ENCODE assay signal across 3 cellular contexts in genomic region chr14:102538598-102539543, GRCh38.
TF ChIP-seq lines count a peak whose summit lies in the region.

No MANE protein-coding gene starts in this region.

TF ChIP-seq in SK-N-SH, 30 proteins besides CTCF, POLR2A, EP300 and RAD21:
- TF ChIP-seq EZH2phosphoT487 (IDR thresholded peaks at IDR 0.05; ENCODE audit: borderline replicate concordance, low read depth), result no peak
- no peak for TF ChIP-seq ZBTB33 (IDR thresholded peaks at IDR 0.05; ENCODE audit: borderline replicate concordance, low read depth)
- TF ChIP-seq FOSL2 (IDR thresholded peaks at IDR 0.05; ENCODE audit: borderline replicate concordance, low read depth), result no peak
- TF ChIP-seq SMC3 (IDR thresholded peaks at IDR 0.05; ENCODE audit: low read depth, low read length), result no peak
- no peak for TF ChIP-seq TEAD4 (IDR thresholded peaks at IDR 0.05; ENCODE audit: borderline replicate concordance, insufficient read depth)
- TF ChIP-seq, protein P1, sequence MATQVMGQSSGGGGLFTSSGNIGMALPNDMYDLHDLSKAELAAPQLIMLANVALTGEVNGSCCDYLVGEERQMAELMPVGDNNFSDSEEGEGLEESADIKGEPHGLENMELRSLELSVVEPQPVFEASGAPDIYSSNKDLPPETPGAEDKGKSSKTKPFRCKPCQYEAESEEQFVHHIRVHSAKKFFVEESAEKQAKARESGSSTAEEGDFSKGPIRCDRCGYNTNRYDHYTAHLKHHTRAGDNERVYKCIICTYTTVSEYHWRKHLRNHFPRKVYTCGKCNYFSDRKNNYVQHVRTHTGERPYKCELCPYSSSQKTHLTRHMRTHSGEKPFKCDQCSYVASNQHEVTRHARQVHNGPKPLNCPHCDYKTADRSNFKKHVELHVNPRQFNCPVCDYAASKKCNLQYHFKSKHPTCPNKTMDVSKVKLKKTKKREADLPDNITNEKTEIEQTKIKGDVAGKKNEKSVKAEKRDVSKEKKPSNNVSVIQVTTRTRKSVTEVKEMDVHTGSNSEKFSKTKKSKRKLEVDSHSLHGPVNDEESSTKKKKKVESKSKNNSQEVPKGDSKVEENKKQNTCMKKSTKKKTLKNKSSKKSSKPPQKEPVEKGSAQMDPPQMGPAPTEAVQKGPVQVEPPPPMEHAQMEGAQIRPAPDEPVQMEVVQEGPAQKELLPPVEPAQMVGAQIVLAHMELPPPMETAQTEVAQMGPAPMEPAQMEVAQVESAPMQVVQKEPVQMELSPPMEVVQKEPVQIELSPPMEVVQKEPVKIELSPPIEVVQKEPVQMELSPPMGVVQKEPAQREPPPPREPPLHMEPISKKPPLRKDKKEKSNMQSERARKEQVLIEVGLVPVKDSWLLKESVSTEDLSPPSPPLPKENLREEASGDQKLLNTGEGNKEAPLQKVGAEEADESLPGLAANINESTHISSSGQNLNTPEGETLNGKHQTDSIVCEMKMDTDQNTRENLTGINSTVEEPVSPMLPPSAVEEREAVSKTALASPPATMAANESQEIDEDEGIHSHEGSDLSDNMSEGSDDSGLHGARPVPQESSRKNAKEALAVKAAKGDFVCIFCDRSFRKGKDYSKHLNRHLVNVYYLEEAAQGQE (IDR thresholded peaks at IDR 0.05; ENCODE audit: low read depth, low read length), result no peak
TF ChIP-seq in SK-N-SH: peak in this region for 0.

TF ChIP-seq in SK-N-SH treated with all-trans-retinoic acid at 6 μM for 48 hours, 23 proteins besides CTCF, POLR2A, EP300 and RAD21:
- TF ChIP-seq ZFP3 (CRISPR knock-in tag; IDR thresholded peaks at IDR 0.05) (no peak), PPARA (CRISPR knock-in tag; IDR thresholded peaks at IDR 0.05; ENCODE audit: borderline replicate concordance) (no peak), TOX (CRISPR knock-in tag; IDR thresholded peaks at IDR 0.05; ENCODE audit: borderline replicate concordance) (no peak)

TF ChIP-seq in K562, 482 proteins besides CTCF, POLR2A, EP300 and RAD21 (continues in another document):
- TF ChIP-seq ETV1 (tag; conservative IDR thresholded peaks at IDR 0.05; ENCODE audit: low read depth), result no peak; the same call in 1 of the 2 replicates
- TF ChIP-seq, protein P2, sequence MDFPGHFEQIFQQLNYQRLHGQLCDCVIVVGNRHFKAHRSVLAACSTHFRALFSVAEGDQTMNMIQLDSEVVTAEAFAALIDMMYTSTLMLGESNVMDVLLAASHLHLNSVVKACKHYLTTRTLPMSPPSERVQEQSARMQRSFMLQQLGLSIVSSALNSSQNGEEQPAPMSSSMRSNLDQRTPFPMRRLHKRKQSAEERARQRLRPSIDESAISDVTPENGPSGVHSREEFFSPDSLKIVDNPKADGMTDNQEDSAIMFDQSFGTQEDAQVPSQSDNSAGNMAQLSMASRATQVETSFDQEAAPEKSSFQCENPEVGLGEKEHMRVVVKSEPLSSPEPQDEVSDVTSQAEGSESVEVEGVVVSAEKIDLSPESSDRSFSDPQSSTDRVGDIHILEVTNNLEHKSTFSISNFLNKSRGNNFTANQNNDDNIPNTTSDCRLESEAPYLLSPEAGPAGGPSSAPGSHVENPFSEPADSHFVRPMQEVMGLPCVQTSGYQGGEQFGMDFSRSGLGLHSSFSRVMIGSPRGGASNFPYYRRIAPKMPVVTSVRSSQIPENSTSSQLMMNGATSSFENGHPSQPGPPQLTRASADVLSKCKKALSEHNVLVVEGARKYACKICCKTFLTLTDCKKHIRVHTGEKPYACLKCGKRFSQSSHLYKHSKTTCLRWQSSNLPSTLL (IDR thresholded peaks at IDR 0.05), result no peak
- 0 out of 2 replicates have a peak, but pooled peaks have one; percentile 60 for TF ChIP-seq ZNF589 (CRISPR knock-in tag; IDR thresholded peaks at IDR 0.05; ENCODE audit: low read depth)
- TF ChIP-seq ZNF766 (CRISPR knock-in tag; conservative IDR thresholded peaks at IDR 0.05), result peak; percentile 59; the same call in 1 of the 2 replicates
- no peak for TF ChIP-seq ZNF785 (CRISPR knock-in tag; IDR thresholded peaks at IDR 0.05)
- TF ChIP-seq MYC (IDR thresholded peaks at IDR 0.05; ENCODE audit: low read depth, low read length), result peak; percentile 30; the same call in 1 of the 2 replicates
- TF ChIP-seq MYC (CRISPR knock-in tag; IDR thresholded peaks at IDR 0.05; ENCODE audit: borderline replicate concordance, low read depth), result no peak
- TF ChIP-seq NR2C1 (IDR thresholded peaks at IDR 0.05), result no peak
- TF ChIP-seq NR2C1 (tag; IDR thresholded peaks at IDR 0.05), result peak; percentile 31; the same call in 1 of the 2 replicates
- no peak for TF ChIP-seq HNRNPH1 (optimal IDR thresholded peaks at IDR 0.05; ENCODE audit: low read depth, low read length)
- no peak for TF ChIP-seq ZNF239 (CRISPR knock-in tag; IDR thresholded peaks at IDR 0.05)
- TF ChIP-seq, protein P3, sequence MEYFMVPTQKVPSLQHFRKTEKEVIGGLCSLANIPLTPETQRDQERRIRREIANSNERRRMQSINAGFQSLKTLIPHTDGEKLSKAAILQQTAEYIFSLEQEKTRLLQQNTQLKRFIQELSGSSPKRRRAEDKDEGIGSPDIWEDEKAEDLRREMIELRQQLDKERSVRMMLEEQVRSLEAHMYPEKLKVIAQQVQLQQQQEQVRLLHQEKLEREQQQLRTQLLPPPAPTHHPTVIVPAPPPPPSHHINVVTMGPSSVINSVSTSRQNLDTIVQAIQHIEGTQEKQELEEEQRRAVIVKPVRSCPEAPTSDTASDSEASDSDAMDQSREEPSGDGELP (CRISPR knock-in tag; IDR thresholded peaks at IDR 0.05; ENCODE audit: borderline replicate concordance), result peak; percentile 11; the same call in 1 of the 2 replicates
- no peak for TF ChIP-seq NR4A1 (CRISPR knock-in tag; IDR thresholded peaks at IDR 0.05)
- peak; percentile 64; the same call in 1 of the 2 replicates for TF ChIP-seq NR4A1 (tag; IDR thresholded peaks at IDR 0.05)
- no peak for TF ChIP-seq ZNF830 (CRISPR knock-in tag; IDR thresholded peaks at IDR 0.05)
- TF ChIP-seq, protein P4, sequence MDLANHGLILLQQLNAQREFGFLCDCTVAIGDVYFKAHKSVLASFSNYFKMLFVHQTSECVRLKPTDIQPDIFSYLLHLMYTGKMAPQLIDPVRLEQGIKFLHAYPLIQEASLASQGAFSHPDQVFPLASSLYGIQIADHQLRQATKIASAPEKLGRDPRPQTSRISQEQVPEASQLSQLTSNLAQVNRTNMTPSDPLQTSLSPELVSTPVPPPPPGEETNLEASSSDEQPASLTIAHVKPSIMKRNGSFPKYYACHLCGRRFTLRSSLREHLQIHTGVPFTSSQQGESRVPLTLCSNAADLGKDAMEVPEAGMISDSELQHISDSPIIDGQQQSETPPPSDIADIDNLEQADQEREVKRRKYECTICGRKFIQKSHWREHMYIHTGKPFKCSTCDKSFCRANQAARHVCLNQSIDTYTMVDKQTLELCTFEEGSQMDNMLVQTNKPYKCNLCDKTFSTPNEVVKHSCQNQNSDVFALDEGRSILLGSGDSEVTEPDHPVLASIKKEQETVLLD (IDR thresholded peaks at IDR 0.05), result no peak
- TF ChIP-seq CXXC5 (CRISPR knock-in tag; IDR thresholded peaks at IDR 0.05), result peak; percentile 13; the same call in 1 of the 2 replicates
- no peak for TF ChIP-seq PBX2 (CRISPR knock-in tag; IDR thresholded peaks at IDR 0.05; ENCODE audit: low read depth)
- TF ChIP-seq PBX2 (tag; conservative IDR thresholded peaks at IDR 0.05; ENCODE audit: low read depth), result no peak
- TF ChIP-seq L3MBTL2 (IDR thresholded peaks at IDR 0.05), result peak; percentile 24; the same call in 1 of the 2 replicates
- TF ChIP-seq, protein P5, sequence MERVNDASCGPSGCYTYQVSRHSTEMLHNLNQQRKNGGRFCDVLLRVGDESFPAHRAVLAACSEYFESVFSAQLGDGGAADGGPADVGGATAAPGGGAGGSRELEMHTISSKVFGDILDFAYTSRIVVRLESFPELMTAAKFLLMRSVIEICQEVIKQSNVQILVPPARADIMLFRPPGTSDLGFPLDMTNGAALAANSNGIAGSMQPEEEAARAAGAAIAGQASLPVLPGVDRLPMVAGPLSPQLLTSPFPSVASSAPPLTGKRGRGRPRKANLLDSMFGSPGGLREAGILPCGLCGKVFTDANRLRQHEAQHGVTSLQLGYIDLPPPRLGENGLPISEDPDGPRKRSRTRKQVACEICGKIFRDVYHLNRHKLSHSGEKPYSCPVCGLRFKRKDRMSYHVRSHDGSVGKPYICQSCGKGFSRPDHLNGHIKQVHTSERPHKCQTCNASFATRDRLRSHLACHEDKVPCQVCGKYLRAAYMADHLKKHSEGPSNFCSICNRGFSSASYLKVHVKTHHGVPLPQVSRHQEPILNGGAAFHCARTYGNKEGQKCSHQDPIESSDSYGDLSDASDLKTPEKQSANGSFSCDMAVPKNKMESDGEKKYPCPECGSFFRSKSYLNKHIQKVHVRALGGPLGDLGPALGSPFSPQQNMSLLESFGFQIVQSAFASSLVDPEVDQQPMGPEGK (CRISPR knock-in tag; IDR thresholded peaks at IDR 0.05; ENCODE audit: borderline replicate concordance), result no peak
- peak; percentile 64; the same call in 1 of the 2 replicates for TF ChIP-seq DMBX1 (CRISPR knock-in tag; IDR thresholded peaks at IDR 0.05; ENCODE audit: borderline replicate concordance)
- peak; percentile 24; the same call in 1 of the 2 replicates for TF ChIP-seq PHF8 (IDR thresholded peaks at IDR 0.05; ENCODE audit: borderline replicate concordance, low read length)
- TF ChIP-seq ARID3B (CRISPR knock-in tag; IDR thresholded peaks at IDR 0.05; ENCODE audit: borderline replicate concordance), result no peak
- TF ChIP-seq, protein P6, sequence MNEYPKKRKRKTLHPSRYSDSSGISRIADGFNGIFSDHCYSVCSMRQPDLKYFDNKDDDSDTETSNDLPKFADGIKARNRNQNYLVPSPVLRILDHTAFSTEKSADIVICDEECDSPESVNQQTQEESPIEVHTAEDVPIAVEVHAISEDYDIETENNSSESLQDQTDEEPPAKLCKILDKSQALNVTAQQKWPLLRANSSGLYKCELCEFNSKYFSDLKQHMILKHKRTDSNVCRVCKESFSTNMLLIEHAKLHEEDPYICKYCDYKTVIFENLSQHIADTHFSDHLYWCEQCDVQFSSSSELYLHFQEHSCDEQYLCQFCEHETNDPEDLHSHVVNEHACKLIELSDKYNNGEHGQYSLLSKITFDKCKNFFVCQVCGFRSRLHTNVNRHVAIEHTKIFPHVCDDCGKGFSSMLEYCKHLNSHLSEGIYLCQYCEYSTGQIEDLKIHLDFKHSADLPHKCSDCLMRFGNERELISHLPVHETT (CRISPR knock-in tag; conservative IDR thresholded peaks at IDR 0.05 in 1 of 2, IDR thresholded peaks at IDR 0.05 in 1 of 2), result 0 out of 4 replicates have a peak, but pooled peaks of 1 of the 2 experiments have one; percentile 33
- TF ChIP-seq, protein P7, sequence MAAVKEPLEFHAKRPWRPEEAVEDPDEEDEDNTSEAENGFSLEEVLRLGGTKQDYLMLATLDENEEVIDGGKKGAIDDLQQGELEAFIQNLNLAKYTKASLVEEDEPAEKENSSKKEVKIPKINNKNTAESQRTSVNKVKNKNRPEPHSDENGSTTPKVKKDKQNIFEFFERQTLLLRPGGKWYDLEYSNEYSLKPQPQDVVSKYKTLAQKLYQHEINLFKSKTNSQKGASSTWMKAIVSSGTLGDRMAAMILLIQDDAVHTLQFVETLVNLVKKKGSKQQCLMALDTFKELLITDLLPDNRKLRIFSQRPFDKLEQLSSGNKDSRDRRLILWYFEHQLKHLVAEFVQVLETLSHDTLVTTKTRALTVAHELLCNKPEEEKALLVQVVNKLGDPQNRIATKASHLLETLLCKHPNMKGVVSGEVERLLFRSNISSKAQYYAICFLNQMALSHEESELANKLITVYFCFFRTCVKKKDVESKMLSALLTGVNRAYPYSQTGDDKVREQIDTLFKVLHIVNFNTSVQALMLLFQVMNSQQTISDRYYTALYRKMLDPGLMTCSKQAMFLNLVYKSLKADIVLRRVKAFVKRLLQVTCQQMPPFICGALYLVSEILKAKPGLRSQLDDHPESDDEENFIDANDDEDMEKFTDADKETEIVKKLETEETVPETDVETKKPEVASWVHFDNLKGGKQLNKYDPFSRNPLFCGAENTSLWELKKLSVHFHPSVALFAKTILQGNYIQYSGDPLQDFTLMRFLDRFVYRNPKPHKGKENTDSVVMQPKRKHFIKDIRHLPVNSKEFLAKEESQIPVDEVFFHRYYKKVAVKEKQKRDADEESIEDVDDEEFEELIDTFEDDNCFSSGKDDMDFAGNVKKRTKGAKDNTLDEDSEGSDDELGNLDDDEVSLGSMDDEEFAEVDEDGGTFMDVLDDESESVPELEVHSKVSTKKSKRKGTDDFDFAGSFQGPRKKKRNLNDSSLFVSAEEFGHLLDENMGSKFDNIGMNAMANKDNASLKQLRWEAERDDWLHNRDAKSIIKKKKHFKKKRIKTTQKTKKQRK (IDR thresholded peaks at IDR 0.05; ENCODE audit: borderline replicate concordance, low read depth, low read length), result no peak
- no peak for TF ChIP-seq ELF1 (tag; IDR thresholded peaks at IDR 0.05)
- no peak for TF ChIP-seq ZNF717 (CRISPR knock-in tag; IDR thresholded peaks at IDR 0.05)
- no peak for TF ChIP-seq ATF1 (CRISPR knock-in tag; IDR thresholded peaks at IDR 0.05)
- TF ChIP-seq ATF1 (tag; IDR thresholded peaks at IDR 0.05), result peak; percentile 51
- no peak for TF ChIP-seq TGIF2 (CRISPR knock-in tag; IDR thresholded peaks at IDR 0.05)
- peak; percentile 35; the same call in 1 of the 2 replicates for TF ChIP-seq EGR1 (conservative IDR thresholded peaks at IDR 0.05)
- TF ChIP-seq POLR2G (IDR thresholded peaks at IDR 0.05; ENCODE audit: low read depth, low read length), result peak; percentile 62
